Comparison of ENCODE assay signal across 1 cellular context in genomic region chr1:6448749-6449631, GRCh38.
TF ChIP-seq lines count a peak whose summit lies in the region.

No MANE protein-coding gene starts in this region.

TF ChIP-seq in IMR-90, 13 proteins besides CTCF, POLR2A, EP300 and RAD21:
- TF ChIP-seq FOS (IDR thresholded peaks at IDR 0.05; ENCODE audit: low read depth, low read length), result no peak
- TF ChIP-seq MAZ (IDR thresholded peaks at IDR 0.05; ENCODE audit: borderline replicate concordance, low read depth, low read length), result no peak
- TF ChIP-seq, protein P1, sequence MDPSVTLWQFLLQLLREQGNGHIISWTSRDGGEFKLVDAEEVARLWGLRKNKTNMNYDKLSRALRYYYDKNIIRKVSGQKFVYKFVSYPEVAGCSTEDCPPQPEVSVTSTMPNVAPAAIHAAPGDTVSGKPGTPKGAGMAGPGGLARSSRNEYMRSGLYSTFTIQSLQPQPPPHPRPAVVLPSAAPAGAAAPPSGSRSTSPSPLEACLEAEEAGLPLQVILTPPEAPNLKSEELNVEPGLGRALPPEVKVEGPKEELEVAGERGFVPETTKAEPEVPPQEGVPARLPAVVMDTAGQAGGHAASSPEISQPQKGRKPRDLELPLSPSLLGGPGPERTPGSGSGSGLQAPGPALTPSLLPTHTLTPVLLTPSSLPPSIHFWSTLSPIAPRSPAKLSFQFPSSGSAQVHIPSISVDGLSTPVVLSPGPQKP (IDR thresholded peaks at IDR 0.05; ENCODE audit: borderline replicate concordance, low read depth, low read length), result no peak
- TF ChIP-seq MXI1 (IDR thresholded peaks at IDR 0.05; ENCODE audit: borderline replicate concordance, low read depth, low read length), result no peak
- no peak for TF ChIP-seq MAFK (IDR thresholded peaks at IDR 0.05; ENCODE audit: low read depth, low read length)
- no peak for TF ChIP-seq CHD1 (IDR thresholded peaks at IDR 0.05; ENCODE audit: low read depth, low read length)
- TF ChIP-seq NFE2L2 (IDR thresholded peaks at IDR 0.05; ENCODE audit: low read depth, low read length), result no peak
- no peak for TF ChIP-seq SMC3 (IDR thresholded peaks at IDR 0.05; ENCODE audit: low read depth, low read length)
- TF ChIP-seq USF2 (IDR thresholded peaks at IDR 0.05; ENCODE audit: low read depth, low read length), result no peak
- TF ChIP-seq RFX5 (IDR thresholded peaks at IDR 0.05; ENCODE audit: low read depth, low read length), result no peak
- no peak for TF ChIP-seq RCOR1 (IDR thresholded peaks at IDR 0.05; ENCODE audit: insufficient replicate concordance, low read length)
- no peak for TF ChIP-seq BHLHE40 (IDR thresholded peaks at IDR 0.05; ENCODE audit: low read depth, low read length)
- no peak for TF ChIP-seq CEBPB (IDR thresholded peaks at IDR 0.05; ENCODE audit: low read depth, low read length)
TF ChIP-seq in IMR-90: peak in this region for 0.
